Comparison of ENCODE assay signal across 8 cellular contexts in the genomic region with DNA sequence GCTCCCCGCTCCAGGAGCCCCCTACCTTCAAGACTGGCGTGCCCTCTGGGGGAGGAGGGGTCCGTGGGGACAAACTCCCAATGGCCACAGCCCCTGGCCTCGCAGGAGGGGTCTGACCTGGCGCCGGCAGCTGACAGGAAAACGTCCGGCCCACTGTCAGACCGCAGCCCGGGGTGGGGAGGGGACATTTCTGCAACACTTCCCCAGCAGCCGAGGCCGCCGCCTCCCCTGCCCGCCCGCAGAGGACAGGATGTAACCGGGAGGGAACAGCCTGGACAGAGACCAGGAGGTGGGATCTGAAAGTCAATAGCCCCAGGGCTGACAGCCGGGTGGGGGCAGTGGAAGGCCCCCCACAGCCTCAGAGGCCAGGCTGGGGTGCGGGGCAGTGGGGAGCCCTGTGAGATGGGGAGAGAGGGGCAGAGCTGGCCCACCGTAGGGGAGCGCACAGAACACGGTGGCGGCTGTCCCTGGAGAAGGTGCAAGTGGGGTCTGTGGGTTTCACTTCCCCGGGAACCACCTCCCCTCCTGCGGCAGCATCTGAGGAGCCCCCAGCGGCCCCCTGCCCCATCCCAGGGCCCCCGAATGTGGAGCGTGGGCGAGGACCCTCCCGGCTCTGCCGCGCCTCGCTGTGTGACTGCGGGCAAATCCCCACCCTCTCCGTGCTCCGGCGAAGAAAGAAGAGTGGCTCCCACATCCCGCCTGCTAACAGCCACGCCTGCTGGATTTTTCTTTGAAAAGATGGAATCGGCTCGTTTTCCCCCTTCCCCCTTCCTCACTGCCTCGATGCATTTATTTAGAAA. TPM values are rescaled to one million over a fixed set of nuclear protein-coding genes. Genes with fewer than 3 reads are reported as not detected.
DNase-seq lines count a peak whose midpoint lies in the region; ATAC-seq and TF ChIP-seq lines count a peak whose summit lies in the region.

A gene with protein sequence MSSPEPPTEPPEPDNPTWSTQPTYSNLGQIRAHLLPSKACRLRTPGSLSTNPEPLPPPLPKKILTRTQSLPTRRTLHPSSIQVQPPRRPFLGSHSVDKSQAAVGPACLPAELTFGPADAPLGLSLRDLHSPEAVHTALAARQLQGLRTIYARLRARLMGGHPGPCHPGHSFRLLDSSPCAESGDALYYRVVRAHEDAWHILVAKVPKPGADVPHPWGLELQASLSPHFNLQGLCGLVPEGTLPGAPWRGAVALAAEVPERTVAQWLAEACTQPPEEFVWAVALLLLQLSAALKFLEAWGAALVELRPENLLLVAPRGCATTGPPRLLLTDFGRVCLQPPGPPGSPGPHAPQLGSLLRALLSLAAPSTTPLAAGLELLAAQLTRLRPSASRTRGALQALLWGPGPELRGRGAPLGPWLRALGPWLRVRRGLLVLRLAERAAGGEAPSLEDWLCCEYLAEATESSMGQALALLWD (minus strand): TSS at position 114 of the 800 bp plus-strand sequence. CDS start 1,244 bp downstream, outside the sequence.

- no peaks in the 10 kb centered on the region for H3K36me3 Mint-ChIP-seq in activated CD4-positive, alpha-beta T cell treated with anti-CD3 and anti-CD28 coated beads for 36 hours (ENCODE audit: low read depth)
- peaks cover 2% of the 10 kb centered on the region for H3K36me3 Mint-ChIP-seq in activated B cell treated with CpG ODN at 0.5 μM for 24 hours (ENCODE audit: low read depth)

- POLR2A ChIA-PET in activated CD4-positive, alpha-beta T cell treated with anti-CD3 and anti-CD28 coated beads for 36 hours (lab: Charles Lee), result no interaction called here
- POLR2A ChIA-PET in activated B cell treated with CpG ODN at 0.5 μM for 24 hours (lab: Charles Lee), result interaction anchor here (0.5 to 1.6 kb wide), 10 partner anchors 10 to 239 kb away, joined by 3 to 11 read pairs (median 4); a partner anchor contains a TSS

- CTCF ChIA-PET in activated CD4-positive, alpha-beta T cell treated with anti-CD3 and anti-CD28 coated beads for 36 hours (lab: Charles Lee), result interaction anchor here (0.6 kb wide), 1 partner anchor 45 kb away, joined by 3 read pairs; no protein-coding TSS in a partner anchor
- CTCF ChIA-PET in activated B cell treated with CpG ODN at 0.5 μM for 24 hours (lab: Charles Lee), result interaction anchor here (0.6 to 0.7 kb wide), 2 partner anchors 196 to 730 kb away, joined by 3 read pairs; no protein-coding TSS in a partner anchor

- H3K27ac ChIP-seq in cardiac muscle cell, result no peak within 1 kb of the TSS

- H3K27me3 ChIP-seq in cardiac muscle cell, result peaks cover 48% of the 10 kb centered on the region

- peak; percentile 40 for ATAC-seq in activated CD4-positive, alpha-beta T cell treated with anti-CD3 and anti-CD28 coated beads for 36 hours
- peak; percentile 60 for ATAC-seq in activated B cell treated with CpG ODN at 0.5 μM for 24 hours (ENCODE audit: low read depth)
- ATAC-seq in GM19328 (IDR thresholded peaks at IDR 0.05; ENCODE audit: unreplicated experiment), result no peak

- no peaks in the 10 kb centered on the region for H3K9me3 ChIP-seq in cardiac muscle cell (ENCODE audit: low read depth)

- no peaks in the 10 kb centered on the region for H3K36me3 ChIP-seq in cardiac muscle cell

- no peak within 1 kb of the TSS for H3K4me3 Mint-ChIP-seq in activated CD4-positive, alpha-beta T cell treated with anti-CD3 and anti-CD28 coated beads for 36 hours
- peak within 1 kb of the TSS; percentile 60 for H3K4me3 Mint-ChIP-seq in activated B cell treated with CpG ODN at 0.5 μM for 24 hours

- no peaks in the 10 kb centered on the region for H3K27me3 Mint-ChIP-seq in activated CD4-positive, alpha-beta T cell treated with anti-CD3 and anti-CD28 coated beads for 36 hours
- no peaks in the 10 kb centered on the region for H3K27me3 Mint-ChIP-seq in activated B cell treated with CpG ODN at 0.5 μM for 24 hours

- H3K4me1 Mint-ChIP-seq in activated CD4-positive, alpha-beta T cell treated with anti-CD3 and anti-CD28 coated beads for 36 hours, result peaks cover 12% of the 10 kb centered on the region
- H3K4me1 Mint-ChIP-seq in activated B cell treated with CpG ODN at 0.5 μM for 24 hours, result peaks cover 33% of the 10 kb centered on the region

- TF ChIP-seq CTCF in activated B cell treated with CpG ODN at 0.5 μM for 24 hours (IDR thresholded peaks at IDR 0.05) (no peak), cardiac muscle cell (IDR thresholded peaks at IDR 0.05; ENCODE audit: low read depth, low read length) (no peak)

- H3K9me3 Mint-ChIP-seq in activated CD4-positive, alpha-beta T cell treated with anti-CD3 and anti-CD28 coated beads for 36 hours (ENCODE audit: low read depth), result no peaks in the 10 kb centered on the region
- no peaks in the 10 kb centered on the region for H3K9me3 Mint-ChIP-seq in activated B cell treated with CpG ODN at 0.5 μM for 24 hours

- intact Hi-C loops in activated CD4-positive, alpha-beta T cell treated with anti-CD3 and anti-CD28 coated beads for 36 hours (cut with DNase I, micrococcal nuclease), result no loop called here
- intact Hi-C loops in activated B cell treated with CpG ODN at 0.5 μM for 24 hours (cut with micrococcal nuclease), result no loop called here

- H3K4me3 ChIP-seq in cardiac muscle cell, result no peak within 1 kb of the TSS

- H3K4me1 ChIP-seq in cardiac muscle cell (ENCODE audit: low read depth), result no peaks in the 10 kb centered on the region

- no peak within 1 kb of the TSS for H3K27ac Mint-ChIP-seq in activated CD4-positive, alpha-beta T cell treated with anti-CD3 and anti-CD28 coated beads for 36 hours
- peak within 1 kb of the TSS; percentile 24 for H3K27ac Mint-ChIP-seq in activated B cell treated with CpG ODN at 0.5 μM for 24 hours

- DNase-seq in activated CD4-positive, alpha-beta T cell treated with anti-CD3 and anti-CD28 coated beads for 36 hours, result peak; percentile 56
- no peak for DNase-seq in activated CD4-positive, alpha-beta T cell treated with anti-CD3 and anti-CD28 coated beads for 48 hours
- DNase-seq in activated B cell treated with CpG ODN at 0.5 μM for 24 hours (peak; percentile 46), cardiac muscle cell (ENCODE audit: low read depth in 1 of 2, low spot score in 1 of 2) (peak; percentile 61 to 64), nucleus accumbens (lab: John Stamatoyannopoulos, UW) (peak in 37 of 56 donors; percentile 11 to 75 (median 28)), 8988T (no peak), NCI-H1417 (lab: John Stamatoyannopoulos, UW) (no peak)

RNA-seq across cellular contexts. Expression of the gene that starts here (rescaled TPM):
- not detected for total RNA-seq in activated CD4-positive, alpha-beta T cell treated with anti-CD3 and anti-CD28 coated beads for 36 hours
- total RNA-seq in activated B cell treated with CpG ODN at 0.5 μM for 24 hours (0.09 TPM in 1 of 2 replicates, not detected in the other), cardiac muscle cell (0.48 TPM in 1 of 2 replicates, not detected in the other)
- 0.06 and 0.51 TPM in 2 replicates for polyA plus RNA-seq in cardiac muscle cell

Comparison
In these comparisons a context has a peak if more than half of its experiments do, and no peak if none do; other contexts are left out.
1. Peak in DNase-seq and ATAC-seq in activated CD4-positive, alpha-beta T cell treated with anti-CD3 and anti-CD28 coated beads for 36 hours; RNA of the gene not detected or under 1 TPM.
2. Peak in DNase-seq and ATAC-seq in activated B cell treated with CpG ODN at 0.5 μM for 24 hours; RNA of the gene not detected or under 1 TPM.
3. Peak in DNase-seq in cardiac muscle cell; RNA of the gene not detected or under 1 TPM.
4. DNase-seq: peak in nucleus accumbens (37 of 56); none in activated CD4-positive, alpha-beta T cell treated with anti-CD3 and anti-CD28 coated beads for 48 hours (single experiment), 8988T (single experiment) and NCI-H1417 (0 of 3).